ENCODE assay signal across 15 cellular contexts in the genomic region with DNA sequence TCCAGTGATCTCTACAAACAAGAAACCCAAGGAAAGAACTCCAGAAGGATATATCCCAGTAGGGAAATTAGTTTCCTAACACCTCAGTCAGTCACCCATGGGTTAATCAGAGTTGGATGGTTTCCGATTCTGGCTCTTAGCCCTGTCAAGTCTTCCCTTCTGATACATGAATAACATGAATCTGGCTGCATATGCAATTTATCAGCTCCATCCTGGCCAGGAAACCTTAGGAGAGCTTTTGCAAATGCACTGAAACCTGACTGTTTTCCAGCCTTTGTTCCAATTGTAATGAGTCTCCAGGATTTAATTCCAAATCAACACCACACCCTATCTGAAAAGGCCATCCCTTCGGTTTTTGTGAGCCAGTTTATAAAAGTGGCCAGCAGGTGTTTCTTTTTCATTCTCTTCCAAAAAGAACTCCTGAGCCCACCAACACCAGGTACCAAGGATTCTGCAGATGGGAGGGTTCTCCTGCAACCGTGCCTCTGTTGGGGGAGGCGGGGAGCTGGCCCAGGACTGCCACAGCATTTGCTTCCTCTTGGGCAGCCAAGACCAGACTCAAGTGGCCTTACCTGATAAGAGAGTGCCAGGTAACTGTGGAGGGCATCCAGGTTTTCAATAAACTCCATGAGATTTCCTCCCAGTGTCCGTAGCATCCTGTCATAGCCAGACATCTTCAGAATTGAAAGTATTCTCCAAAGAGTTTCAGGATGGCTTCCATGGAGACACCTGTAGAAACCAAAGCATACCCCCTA.
DNase-seq lines count a peak whose midpoint lies in the region; ATAC-seq and TF ChIP-seq lines count a peak whose summit lies in the region.
"Had no signal": no experiment of that assay in that cellular context is flagged by ENCODE, and none has a peak within 500 bp of the region (broad histone marks: within the 10 kb centered on the region; RNA-seq: fewer than 3 reads in every experiment).

No MANE protein-coding gene starts in this region.

- ATAC-seq in HG03565 (IDR thresholded peaks at IDR 0.05; ENCODE audit: unreplicated experiment) = no peak

- TF ChIP-seq CTCF in C4-2B (conservative IDR thresholded peaks at IDR 0.05) = no peak
- TF ChIP-seq CTCF in fibroblast of the aortic adventitia (IDR thresholded peaks at IDR 0.05; ENCODE audit: insufficient read depth, low read length) = no peak

- H3K27ac ChIP-seq in C4-2B = peak overlapping the region; percentile 63

- H3K4me3 ChIP-seq in fibroblast of the aortic adventitia (ENCODE audit: low read depth, low read length) = no peak overlapping the region
- H3K4me3 ChIP-seq: MG63 had no signal

- DNase-seq in NCI-H2029 (lab: John Stamatoyannopoulos, UW) = peak; percentile 57
- peak; percentile 30 for DNase-seq in NCI-H748 treated with DMSO at 0.1 percent for 48 hours (lab: John Stamatoyannopoulos, UW)
- peak; percentile 43 for DNase-seq in fibroblast of the aortic adventitia (ENCODE audit: low read depth)
- DNase-seq in mesenteric fat pad (ENCODE audit: low spot score) = no peak
- DNase-seq in stimulated activated CD4-positive, alpha-beta T cell treated with anti-CD3 and anti-CD28 coated beads, Interleukin-15, amount 100 ng/mL, for 24 hours = no peak
- DNase-seq: COR-L47, DMS153, HFFc6, MG63, NCI-H1105 treated with DMSO at 0.1 percent for 48 hours, NCI-H187 treated with DMSO at 0.1 percent for 48 hours, NCI-H526, SW 1271 had no signal

Comparison
In these comparisons a context has a peak if more than half of its experiments do, and no peak if none do; other contexts are left out.
1. DNase-seq: peak in NCI-H2029 (single experiment), NCI-H748 treated with DMSO at 0.1 percent for 48 hours (single experiment) and fibroblast of the aortic adventitia (single experiment); none in mesenteric fat pad (single experiment) and stimulated activated CD4-positive, alpha-beta T cell treated with anti-CD3 and anti-CD28 coated beads, Interleukin-15, amount 100 ng/mL, for 24 hours (single experiment).